ENCODE assay signal across 8 cellular contexts in genomic region chr20:25247100-25247665, GRCh38. TPM values are rescaled to one million over a fixed set of nuclear protein-coding genes. Genes with fewer than 3 reads are reported as not detected.
DNase-seq lines count a peak whose midpoint lies in the region; ATAC-seq lines count a peak whose summit lies in the region.

No MANE protein-coding gene starts in this region.

- peak overlapping the region; percentile 88 for H3K4me3 Mint-ChIP-seq in central memory CD8-positive, alpha-beta T cell

- peak overlapping the region; percentile 89 for H3K9ac ChIP-seq in skeletal muscle satellite cell (ENCODE audit: low read depth, low read length)

- H3K4me1 ChIP-seq in SJSA1 (replicated peaks) (peaks cover 45% of the 10 kb centered on the region), skeletal muscle satellite cell (ENCODE audit: control insufficient read depth, insufficient read depth, low read length) (peaks cover 40% of the 10 kb centered on the region)

- H3K27me3 ChIP-seq in SJSA1 (replicated peaks), result no peaks in the 10 kb centered on the region
- H3K27me3 ChIP-seq in skeletal muscle satellite cell (ENCODE audit: control insufficient read depth, insufficient read depth, low read length), result no peaks in the 10 kb centered on the region

- peak; percentile 15 for ATAC-seq in GM19324 (IDR thresholded peaks at IDR 0.05; ENCODE audit: low FRiP score, unreplicated experiment)
- peak; percentile 29 for ATAC-seq in central memory CD8-positive, alpha-beta T cell (replicated peaks; ENCODE audit: extremely low read depth, poor library complexity, severe bottlenecking)

- H3K9me3 ChIP-seq in SJSA1 (replicated peaks) (peaks cover 7% of the 10 kb centered on the region), skeletal muscle satellite cell (replicated peaks; ENCODE audit: low read length) (no peaks in the 10 kb centered on the region)

- DNase-seq in COLO668 (lab: John Stamatoyannopoulos, UW; ENCODE audit: unreplicated experiment) (peak; percentile 68), HT1080 (ENCODE audit: low read depth) (peak; percentile 82), SJSA1 (ENCODE audit: low read depth in 1 of 2, low spot score in 2 of 2) (peak; percentile 79 to 86), islet precursor cell (peak; percentile 89), activated gamma-delta T cell (lab: John Stamatoyannopoulos, UW) (no peak)
- no peak for DNase-seq in central memory CD8-positive, alpha-beta T cell (ENCODE audit: low spot score in 2 of 2)

- H3K4me3 ChIP-seq in SJSA1, result peak overlapping the region; percentile 99
- peak overlapping the region; percentile 80 for H3K4me3 ChIP-seq in skeletal muscle satellite cell (ENCODE audit: low read length)

- H3K4me2 ChIP-seq in skeletal muscle satellite cell (ENCODE audit: low read length), result peak overlapping the region; percentile 91

- H3K9me3 Mint-ChIP-seq in central memory CD8-positive, alpha-beta T cell, result no peaks in the 10 kb centered on the region

- H3K27me3 Mint-ChIP-seq in central memory CD8-positive, alpha-beta T cell, result peaks cover 4% of the 10 kb centered on the region

- H3K36me3 Mint-ChIP-seq in central memory CD8-positive, alpha-beta T cell (ENCODE audit: insufficient read depth), result peaks cover 1% of the 10 kb centered on the region

- peak overlapping the region; percentile 70 for H3K27ac ChIP-seq in SJSA1

- peaks cover 35% of the 10 kb centered on the region for H3K36me3 ChIP-seq in SJSA1
- H3K36me3 ChIP-seq in skeletal muscle satellite cell (ENCODE audit: insufficient read depth, low read length), result peaks cover 16% of the 10 kb centered on the region

- no peak overlapping the region for H3K27ac Mint-ChIP-seq in central memory CD8-positive, alpha-beta T cell (ENCODE audit: low read depth)

- H3K4me1 Mint-ChIP-seq in central memory CD8-positive, alpha-beta T cell, result peaks cover 30% of the 10 kb centered on the region

RNA-seq across cellular contexts. Expression of gene PYGB, which starts 0.7 kb away (rescaled TPM):
- 113 and 121 TPM in 2 replicates for total RNA-seq in HT1080 (2014; rRNA removed; shearing (Covaris generic))
- polyA plus RNA-seq in HT1080 (2015; cell fraction: cytosol; rRNA removed), result 141 and 151 TPM in 2 replicates
- polyA plus RNA-seq in HT1080 (2015; cell fraction: nucleus; rRNA removed), result 397 and 434 TPM in 2 replicates
- total RNA-seq in SJSA1 (2014; rRNA removed; shearing (Covaris generic)), result 175 and 192 TPM in 2 replicates
- total RNA-seq in skeletal muscle satellite cell (2012; rRNA removed), result 414 and 533 TPM in 2 replicates

RNA-seq across cellular contexts. Expression of gene ENTPD6, which starts 51.7 kb away (rescaled TPM):
- 96.1 and 107 TPM in 2 replicates for total RNA-seq in HT1080 (2014; rRNA removed; shearing (Covaris generic))
- polyA plus RNA-seq in HT1080 (2015; cell fraction: cytosol; rRNA removed), result 87.1 and 94.7 TPM in 2 replicates
- 167 and 180 TPM in 2 replicates for polyA plus RNA-seq in HT1080 (2015; cell fraction: nucleus; rRNA removed)
- total RNA-seq in SJSA1 (2014; rRNA removed; shearing (Covaris generic)), result 68.0 and 77.0 TPM in 2 replicates
- 75.4 and 76.6 TPM in 2 replicates for total RNA-seq in skeletal muscle satellite cell (2012; rRNA removed)

Comparison
In these comparisons a context has a peak if more than half of its experiments do, and no peak if none do; other contexts are left out.
1. DNase-seq: peak in COLO668 (single experiment), HT1080 (single experiment), SJSA1 (2 of 2) and islet precursor cell (single experiment); none in central memory CD8-positive, alpha-beta T cell (0 of 2) and activated gamma-delta T cell (single experiment).